Comparison of ENCODE assay signal across 8 cellular contexts in genomic region chr2:25879133-25879730, GRCh38. TPM values are rescaled to one million over a fixed set of nuclear protein-coding genes. Genes with fewer than 3 reads are reported as not detected.
A peak's percentile ranks its signal among the peaks of the same experiment; 100 is the strongest.
DNase-seq lines count a peak whose midpoint lies in the region; ATAC-seq and TF ChIP-seq lines count a peak whose summit lies in the region.

No MANE protein-coding gene starts in this region.

- no peak for TF ChIP-seq POLR2A in right lobe of liver (IDR thresholded peaks at IDR 0.05)

- H3K36me3 ChIP-seq in right lobe of liver (no peaks in the 10 kb centered on the region), colonic mucosa (no peaks in the 10 kb centered on the region)

- peaks cover 0 to 19% (median 5%) of the 10 kb centered on the region in 4 donors for H3K4me1 ChIP-seq in right lobe of liver
- H3K4me1 ChIP-seq in colonic mucosa: peaks cover 10% of the 10 kb centered on the region

- H3K27ac ChIP-seq in right lobe of liver (peak overlapping the region; percentile 56 to 77 (median 74)), colonic mucosa (no peak overlapping the region)

- DNase-seq in AG08395 (ENCODE audit: low spot score) (peak; percentile 7), HT-29 (ENCODE audit: low spot score) (peak; percentile 64), amniotic epithelial cell (ENCODE audit: low read depth) (peak; percentile 71), right lobe of liver (no peak), colonic mucosa (no peak), T-helper 9 cell (no peak), NCI-H2081 (lab: John Stamatoyannopoulos, UW) (no peak), NCI-H526 (lab: John Stamatoyannopoulos, UW) (no peak)

- H3K4me3 ChIP-seq in right lobe of liver: peak overlapping the region in 2 of 3 donors; percentile 89 to 90
- H3K4me3 ChIP-seq in colonic mucosa: no peak overlapping the region

- no peak for TF ChIP-seq CTCF in right lobe of liver (IDR thresholded peaks at IDR 0.05)
- TF ChIP-seq CTCF in colonic mucosa (IDR thresholded peaks at IDR 0.05): no peak

- ATAC-seq in right lobe of liver: peak in 2 of 4 donors; percentile 7 to 30

- intact Hi-C loops in right lobe of liver (cut with DNase I) (no loop called here), colonic mucosa (cut with DNase I) (no loop called here)

- 58% methylated on average over 5 of the region's 5 CpGs for WGBS in right lobe of liver (ENCODE audit: insufficient coverage, low coverage, low lambda C conversion rate, missing lambda C conversion rate)

- H3K9ac ChIP-seq in colonic mucosa (ENCODE audit: low read depth in 2 of 2, low read length in 2 of 2): peak overlapping the region in 1 of 2 donors; percentile 70

- H3K27me3 ChIP-seq in right lobe of liver (no peaks in the 10 kb centered on the region), colonic mucosa (no peaks in the 10 kb centered on the region)

- H3K9me3 ChIP-seq in right lobe of liver (no peaks in the 10 kb centered on the region), colonic mucosa (no peaks in the 10 kb centered on the region)

RNA-seq across cellular contexts. Expression of gene ASXL2, which starts 0.9 kb away (rescaled TPM):
- 9.3 and 12.1 TPM in 2 replicates for total RNA-seq in HT-29 (2014; rRNA removed; shearing (Covaris generic))
- 10 to 100 TPM in 5 of 6 experiments, 1 to 10 TPM in 1; 9.1 to 13.4 (median 12.0) TPM for total RNA-seq in right lobe of liver
- 10 to 100 TPM; 28.6 to 32.7 TPM for total RNA-seq in colonic mucosa

Comparison
In these comparisons a context has a peak if more than half of its experiments do, and no peak if none do; other contexts are left out.
1. DNase-seq: peak in AG08395 (single experiment), HT-29 (single experiment) and amniotic epithelial cell (single experiment); none in right lobe of liver (0 of 3), colonic mucosa (single experiment), T-helper 9 cell (single experiment), NCI-H2081 (0 of 2) and NCI-H526 (0 of 2).